In the genomic region with DNA sequence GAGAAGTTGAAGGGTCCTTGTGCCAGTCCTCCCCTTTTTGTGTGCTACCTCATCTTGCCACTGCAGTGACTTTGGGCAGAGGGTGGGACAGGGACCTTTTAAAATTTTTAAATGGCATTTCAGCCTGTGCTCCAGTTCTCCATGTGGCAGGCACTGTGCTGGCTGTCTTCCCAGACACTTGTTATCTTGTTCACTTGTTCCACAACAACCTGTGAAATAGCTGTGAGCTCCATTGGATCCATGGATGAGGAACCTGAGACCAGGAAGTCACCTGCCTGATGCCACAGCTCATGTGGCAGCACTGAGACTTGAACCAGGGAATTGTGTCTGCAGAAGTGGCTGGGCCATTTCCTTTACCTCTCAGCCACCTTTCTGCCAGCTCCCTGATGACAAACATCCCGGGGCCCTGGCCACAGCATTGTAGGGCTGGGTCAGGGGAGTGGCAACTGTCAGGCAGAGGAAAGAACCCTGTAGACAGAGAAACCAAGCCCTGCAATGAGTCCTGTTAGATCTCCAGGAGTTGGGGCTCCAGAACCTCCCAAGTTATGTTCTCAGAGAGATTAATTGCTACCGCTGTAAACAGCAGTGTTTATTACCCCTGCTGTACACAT, we compare ENCODE assay signal across 10 cellular contexts. TPM values are rescaled to one million over a fixed set of nuclear protein-coding genes. Genes with fewer than 3 reads are reported as not detected.
DNase-seq lines count a peak whose midpoint lies in the region; ATAC-seq lines count a peak whose summit lies in the region.
"Had no signal": no experiment of that assay in that cellular context is flagged by ENCODE, and none has a peak within 500 bp of the region (broad histone marks: within the 10 kb centered on the region; RNA-seq: fewer than 3 reads in every experiment).

No MANE protein-coding gene starts in this region.

- H3K27me3 Mint-ChIP-seq in IgD-negative memory B cell: no peaks in the 10 kb centered on the region
- H3K27me3 Mint-ChIP-seq in activated T-helper 17 cell treated with anti-CD3 and anti-CD28 coated beads, Interleukin-2, amount 50 U/mL, for 72 hours: no peaks in the 10 kb centered on the region

- no peak for ATAC-seq in activated T-helper 17 cell treated with anti-CD3 and anti-CD28 coated beads, Interleukin-2, amount 50 U/mL, for 72 hours (replicated peaks)
- ATAC-seq in left cardiac atrium (no peak), sciatic nerve (no peak), GM18909 (IDR thresholded peaks at IDR 0.05; ENCODE audit: poor library complexity, unreplicated experiment) (no peak)

- DNase-seq in left cardiac atrium (peak; percentile 53), sciatic nerve (ENCODE audit: low spot score) (no peak), NOMO-1 treated with dmso at 0.1 percent for 144 hours (lab: John Stamatoyannopoulos, UW; ENCODE audit: unreplicated experiment) (no peak), hippocampal formation (lab: John Stamatoyannopoulos, UW) (no peak)

- peaks cover 31 to 40% (median 35%) of the 10 kb centered on the region in 3 donors for H3K36me3 ChIP-seq in skeletal muscle tissue (ENCODE audit: control insufficient read depth in 3 of 3, insufficient read depth in 3 of 3, low read length in 3 of 3)

- H3K4me3 Mint-ChIP-seq in IgD-negative memory B cell: peak overlapping the region; percentile 4 to 96 (median 54)
- H3K4me3 Mint-ChIP-seq in activated T-helper 17 cell treated with anti-CD3 and anti-CD28 coated beads, Interleukin-2, amount 50 U/mL, for 72 hours: peak overlapping the region; percentile 94

- no peaks in the 10 kb centered on the region for H3K9me3 ChIP-seq in skeletal muscle tissue (ENCODE audit: control insufficient read depth in 3 of 3, low read length in 3 of 3)

- peak overlapping the region; percentile 85 for H3K27ac ChIP-seq in skeletal muscle tissue (ENCODE audit: low read depth, low read length)

- H3K4me1 ChIP-seq in skeletal muscle tissue (ENCODE audit: control insufficient read depth in 3 of 3, insufficient read depth in 3 of 3, low read length in 3 of 3): peaks cover 75 to 98% (median 93%) of the 10 kb centered on the region in 3 donors

- H3K4me3 ChIP-seq in skeletal muscle tissue (ENCODE audit: low read length in 3 of 3): peak overlapping the region in 2 of 3 donors; percentile 19 to 29

- intact Hi-C loops in left cardiac atrium (cut with DNase I): loop anchor here in 1 of 2 donors (10.0 kb wide), 1 partner anchor 141 kb away; no protein-coding TSS in a partner anchor
- intact Hi-C loops in sciatic nerve (cut with DNase I): loop anchor here (10.0 kb wide), 1 partner anchor 141 kb away; no protein-coding TSS in a partner anchor

- H3K4me1 Mint-ChIP-seq in IgD-negative memory B cell: peaks cover 31 to 60% (median 49%) of the 10 kb centered on the region in 3 donors
- peaks cover 56% of the 10 kb centered on the region for H3K4me1 Mint-ChIP-seq in activated T-helper 17 cell treated with anti-CD3 and anti-CD28 coated beads, Interleukin-2, amount 50 U/mL, for 72 hours

- peak overlapping the region; percentile 32 to 50 (median 44) for H3K9ac ChIP-seq in skeletal muscle tissue (ENCODE audit: low read depth in 1 of 3, low read length in 3 of 3)

- H3K9me3 Mint-ChIP-seq in IgD-negative memory B cell: no peaks in the 10 kb centered on the region
- no peaks in the 10 kb centered on the region for H3K9me3 Mint-ChIP-seq in activated T-helper 17 cell treated with anti-CD3 and anti-CD28 coated beads, Interleukin-2, amount 50 U/mL, for 72 hours

- peaks cover 3% of the 10 kb centered on the region for H3K36me3 Mint-ChIP-seq in IgD-negative memory B cell
- peaks cover 91% of the 10 kb centered on the region for H3K36me3 Mint-ChIP-seq in activated T-helper 17 cell treated with anti-CD3 and anti-CD28 coated beads, Interleukin-2, amount 50 U/mL, for 72 hours (ENCODE audit: low read depth)

- H3K27me3 ChIP-seq in skeletal muscle tissue (ENCODE audit: control insufficient read depth in 3 of 3, insufficient read depth in 3 of 3, low read length in 3 of 3): no peaks in the 10 kb centered on the region

- H3K27ac Mint-ChIP-seq in IgD-negative memory B cell: peak overlapping the region in 2 of 3 donors; percentile 90 to 96
- peak overlapping the region; percentile 89 for H3K27ac Mint-ChIP-seq in activated T-helper 17 cell treated with anti-CD3 and anti-CD28 coated beads, Interleukin-2, amount 50 U/mL, for 72 hours

RNA-seq across cellular contexts. Expression of gene EGLN2, which starts 6.4 kb away (rescaled TPM):
- polyA plus RNA-seq in IgD-negative memory B cell: 181 TPM
- total RNA-seq in activated T-helper 17 cell treated with anti-CD3 and anti-CD28 coated beads, Interleukin-2, amount 50 U/mL, for 72 hours: 10 to 100 TPM; 78.1 to 86.8 TPM
- total RNA-seq in left cardiac atrium (10 to 100 TPM; 66.7 to 67.5 TPM), skeletal muscle tissue (37.1 TPM), sciatic nerve (109 TPM)

RNA-seq across cellular contexts. Expression of gene RAB4B, which starts 27.3 kb away (rescaled TPM):
- 141 TPM for polyA plus RNA-seq in IgD-negative memory B cell
- total RNA-seq in activated T-helper 17 cell treated with anti-CD3 and anti-CD28 coated beads, Interleukin-2, amount 50 U/mL, for 72 hours: 10 to 100 TPM; 29.0 to 31.3 TPM
- 10 to 100 TPM; 15.9 to 17.5 TPM for total RNA-seq in left cardiac atrium
- 2.1 TPM for total RNA-seq in skeletal muscle tissue
- total RNA-seq in sciatic nerve: 29.5 TPM

RNA-seq across cellular contexts. Expression of gene MIA, which starts 30.0 kb away (rescaled TPM):
- not detected for polyA plus RNA-seq in IgD-negative memory B cell
- 1 to 10 TPM in 1 of 2 donors, not detected in 1; 5.7 TPM for total RNA-seq in activated T-helper 17 cell treated with anti-CD3 and anti-CD28 coated beads, Interleukin-2, amount 50 U/mL, for 72 hours
- total RNA-seq in left cardiac atrium (1 to 10 TPM in 1 of 2 donors, under 1 TPM in 1; 0.97 to 1.8 TPM), skeletal muscle tissue (2.1 TPM), sciatic nerve (173 TPM)

RNA-seq across cellular contexts. Expression of gene CYP2A6, which starts 44.9 kb away (rescaled TPM):
- not detected for polyA plus RNA-seq in IgD-negative memory B cell
- total RNA-seq in activated T-helper 17 cell treated with anti-CD3 and anti-CD28 coated beads, Interleukin-2, amount 50 U/mL, for 72 hours: not detected
- total RNA-seq in left cardiac atrium (not detected), skeletal muscle tissue (not detected), sciatic nerve (not detected)
- total RNA-seq: MCF 10A had no signal
- polyA plus RNA-seq: keratinocyte had no signal

RNA-seq across cellular contexts. Expression of gene SNRPA, which starts 54.4 kb away (rescaled TPM):
- 96.4 TPM for polyA plus RNA-seq in IgD-negative memory B cell
- total RNA-seq in activated T-helper 17 cell treated with anti-CD3 and anti-CD28 coated beads, Interleukin-2, amount 50 U/mL, for 72 hours: 100 to 1,000 TPM; 171 to 175 TPM
- total RNA-seq in left cardiac atrium (10 to 100 TPM; 23.1 to 34.9 TPM), skeletal muscle tissue (7.8 TPM), sciatic nerve (58.3 TPM)

Comparison
In these comparisons a context has a peak if more than half of its experiments do, and no peak if none do; other contexts are left out.
1. RNA of gene MIA, which starts 30.0 kb away (total RNA-seq): 173 TPM in sciatic nerve (single experiment); 5.7 TPM in activated T-helper 17 cell treated with anti-CD3 and anti-CD28 coated beads, Interleukin-2, amount 50 U/mL, for 72 hours, 2.1 TPM in skeletal muscle tissue (single experiment) and 0.97 to 1.8 TPM in left cardiac atrium; every median in the first group is over 10 times any median in the second.